Comparison of ENCODE assay signal across 1 cellular context in the genomic region with DNA sequence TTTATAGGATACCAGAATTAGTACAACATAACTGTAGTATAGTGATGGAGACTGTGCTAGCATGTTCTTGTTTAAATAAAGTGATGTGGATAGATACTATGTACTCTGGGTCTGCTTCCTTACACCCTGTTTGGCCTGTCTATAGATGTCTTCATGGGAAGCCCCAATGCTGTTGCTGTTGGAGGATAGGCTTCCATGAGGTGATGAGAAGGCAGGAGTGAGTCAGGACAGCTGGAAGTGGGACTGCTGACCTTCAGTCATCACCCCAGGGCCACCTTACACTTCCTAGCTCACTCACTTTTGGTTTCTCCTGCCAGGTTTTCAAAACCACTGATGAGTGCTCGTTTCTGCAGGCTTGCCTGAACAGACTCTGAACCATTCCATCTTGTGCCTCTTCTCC.
TF ChIP-seq lines count a peak whose summit lies in the region.

No MANE protein-coding gene starts in this region.

TF ChIP-seq in K562, 482 proteins besides CTCF, POLR2A, EP300 and RAD21:
- TF ChIP-seq, protein P1, sequence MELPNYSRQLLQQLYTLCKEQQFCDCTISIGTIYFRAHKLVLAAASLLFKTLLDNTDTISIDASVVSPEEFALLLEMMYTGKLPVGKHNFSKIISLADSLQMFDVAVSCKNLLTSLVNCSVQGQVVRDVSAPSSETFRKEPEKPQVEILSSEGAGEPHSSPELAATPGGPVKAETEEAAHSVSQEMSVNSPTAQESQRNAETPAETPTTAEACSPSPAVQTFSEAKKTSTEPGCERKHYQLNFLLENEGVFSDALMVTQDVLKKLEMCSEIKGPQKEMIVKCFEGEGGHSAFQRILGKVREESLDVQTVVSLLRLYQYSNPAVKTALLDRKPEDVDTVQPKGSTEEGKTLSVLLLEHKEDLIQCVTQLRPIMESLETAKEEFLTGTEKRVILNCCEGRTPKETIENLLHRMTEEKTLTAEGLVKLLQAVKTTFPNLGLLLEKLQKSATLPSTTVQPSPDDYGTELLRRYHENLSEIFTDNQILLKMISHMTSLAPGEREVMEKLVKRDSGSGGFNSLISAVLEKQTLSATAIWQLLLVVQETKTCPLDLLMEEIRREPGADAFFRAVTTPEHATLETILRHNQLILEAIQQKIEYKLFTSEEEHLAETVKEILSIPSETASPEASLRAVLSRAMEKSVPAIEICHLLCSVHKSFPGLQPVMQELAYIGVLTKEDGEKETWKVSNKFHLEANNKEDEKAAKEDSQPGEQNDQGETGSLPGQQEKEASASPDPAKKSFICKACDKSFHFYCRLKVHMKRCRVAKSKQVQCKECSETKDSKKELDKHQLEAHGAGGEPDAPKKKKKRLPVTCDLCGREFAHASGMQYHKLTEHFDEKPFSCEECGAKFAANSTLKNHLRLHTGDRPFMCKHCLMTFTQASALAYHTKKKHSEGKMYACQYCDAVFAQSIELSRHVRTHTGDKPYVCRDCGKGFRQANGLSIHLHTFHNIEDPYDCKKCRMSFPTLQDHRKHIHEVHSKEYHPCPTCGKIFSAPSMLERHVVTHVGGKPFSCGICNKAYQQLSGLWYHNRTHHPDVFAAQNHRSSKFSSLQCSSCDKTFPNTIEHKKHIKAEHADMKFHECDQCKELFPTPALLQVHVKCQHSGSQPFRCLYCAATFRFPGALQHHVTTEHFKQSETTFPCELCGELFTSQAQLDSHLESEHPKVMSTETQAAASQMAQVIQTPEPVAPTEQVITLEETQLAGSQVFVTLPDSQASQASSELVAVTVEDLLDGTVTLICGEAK (IDR thresholded peaks at IDR 0.05), result no peak
- TF ChIP-seq, protein P1 (CRISPR knock-in tag; IDR thresholded peaks at IDR 0.05), result peak; percentile 63
- TF ChIP-seq, protein P2, sequence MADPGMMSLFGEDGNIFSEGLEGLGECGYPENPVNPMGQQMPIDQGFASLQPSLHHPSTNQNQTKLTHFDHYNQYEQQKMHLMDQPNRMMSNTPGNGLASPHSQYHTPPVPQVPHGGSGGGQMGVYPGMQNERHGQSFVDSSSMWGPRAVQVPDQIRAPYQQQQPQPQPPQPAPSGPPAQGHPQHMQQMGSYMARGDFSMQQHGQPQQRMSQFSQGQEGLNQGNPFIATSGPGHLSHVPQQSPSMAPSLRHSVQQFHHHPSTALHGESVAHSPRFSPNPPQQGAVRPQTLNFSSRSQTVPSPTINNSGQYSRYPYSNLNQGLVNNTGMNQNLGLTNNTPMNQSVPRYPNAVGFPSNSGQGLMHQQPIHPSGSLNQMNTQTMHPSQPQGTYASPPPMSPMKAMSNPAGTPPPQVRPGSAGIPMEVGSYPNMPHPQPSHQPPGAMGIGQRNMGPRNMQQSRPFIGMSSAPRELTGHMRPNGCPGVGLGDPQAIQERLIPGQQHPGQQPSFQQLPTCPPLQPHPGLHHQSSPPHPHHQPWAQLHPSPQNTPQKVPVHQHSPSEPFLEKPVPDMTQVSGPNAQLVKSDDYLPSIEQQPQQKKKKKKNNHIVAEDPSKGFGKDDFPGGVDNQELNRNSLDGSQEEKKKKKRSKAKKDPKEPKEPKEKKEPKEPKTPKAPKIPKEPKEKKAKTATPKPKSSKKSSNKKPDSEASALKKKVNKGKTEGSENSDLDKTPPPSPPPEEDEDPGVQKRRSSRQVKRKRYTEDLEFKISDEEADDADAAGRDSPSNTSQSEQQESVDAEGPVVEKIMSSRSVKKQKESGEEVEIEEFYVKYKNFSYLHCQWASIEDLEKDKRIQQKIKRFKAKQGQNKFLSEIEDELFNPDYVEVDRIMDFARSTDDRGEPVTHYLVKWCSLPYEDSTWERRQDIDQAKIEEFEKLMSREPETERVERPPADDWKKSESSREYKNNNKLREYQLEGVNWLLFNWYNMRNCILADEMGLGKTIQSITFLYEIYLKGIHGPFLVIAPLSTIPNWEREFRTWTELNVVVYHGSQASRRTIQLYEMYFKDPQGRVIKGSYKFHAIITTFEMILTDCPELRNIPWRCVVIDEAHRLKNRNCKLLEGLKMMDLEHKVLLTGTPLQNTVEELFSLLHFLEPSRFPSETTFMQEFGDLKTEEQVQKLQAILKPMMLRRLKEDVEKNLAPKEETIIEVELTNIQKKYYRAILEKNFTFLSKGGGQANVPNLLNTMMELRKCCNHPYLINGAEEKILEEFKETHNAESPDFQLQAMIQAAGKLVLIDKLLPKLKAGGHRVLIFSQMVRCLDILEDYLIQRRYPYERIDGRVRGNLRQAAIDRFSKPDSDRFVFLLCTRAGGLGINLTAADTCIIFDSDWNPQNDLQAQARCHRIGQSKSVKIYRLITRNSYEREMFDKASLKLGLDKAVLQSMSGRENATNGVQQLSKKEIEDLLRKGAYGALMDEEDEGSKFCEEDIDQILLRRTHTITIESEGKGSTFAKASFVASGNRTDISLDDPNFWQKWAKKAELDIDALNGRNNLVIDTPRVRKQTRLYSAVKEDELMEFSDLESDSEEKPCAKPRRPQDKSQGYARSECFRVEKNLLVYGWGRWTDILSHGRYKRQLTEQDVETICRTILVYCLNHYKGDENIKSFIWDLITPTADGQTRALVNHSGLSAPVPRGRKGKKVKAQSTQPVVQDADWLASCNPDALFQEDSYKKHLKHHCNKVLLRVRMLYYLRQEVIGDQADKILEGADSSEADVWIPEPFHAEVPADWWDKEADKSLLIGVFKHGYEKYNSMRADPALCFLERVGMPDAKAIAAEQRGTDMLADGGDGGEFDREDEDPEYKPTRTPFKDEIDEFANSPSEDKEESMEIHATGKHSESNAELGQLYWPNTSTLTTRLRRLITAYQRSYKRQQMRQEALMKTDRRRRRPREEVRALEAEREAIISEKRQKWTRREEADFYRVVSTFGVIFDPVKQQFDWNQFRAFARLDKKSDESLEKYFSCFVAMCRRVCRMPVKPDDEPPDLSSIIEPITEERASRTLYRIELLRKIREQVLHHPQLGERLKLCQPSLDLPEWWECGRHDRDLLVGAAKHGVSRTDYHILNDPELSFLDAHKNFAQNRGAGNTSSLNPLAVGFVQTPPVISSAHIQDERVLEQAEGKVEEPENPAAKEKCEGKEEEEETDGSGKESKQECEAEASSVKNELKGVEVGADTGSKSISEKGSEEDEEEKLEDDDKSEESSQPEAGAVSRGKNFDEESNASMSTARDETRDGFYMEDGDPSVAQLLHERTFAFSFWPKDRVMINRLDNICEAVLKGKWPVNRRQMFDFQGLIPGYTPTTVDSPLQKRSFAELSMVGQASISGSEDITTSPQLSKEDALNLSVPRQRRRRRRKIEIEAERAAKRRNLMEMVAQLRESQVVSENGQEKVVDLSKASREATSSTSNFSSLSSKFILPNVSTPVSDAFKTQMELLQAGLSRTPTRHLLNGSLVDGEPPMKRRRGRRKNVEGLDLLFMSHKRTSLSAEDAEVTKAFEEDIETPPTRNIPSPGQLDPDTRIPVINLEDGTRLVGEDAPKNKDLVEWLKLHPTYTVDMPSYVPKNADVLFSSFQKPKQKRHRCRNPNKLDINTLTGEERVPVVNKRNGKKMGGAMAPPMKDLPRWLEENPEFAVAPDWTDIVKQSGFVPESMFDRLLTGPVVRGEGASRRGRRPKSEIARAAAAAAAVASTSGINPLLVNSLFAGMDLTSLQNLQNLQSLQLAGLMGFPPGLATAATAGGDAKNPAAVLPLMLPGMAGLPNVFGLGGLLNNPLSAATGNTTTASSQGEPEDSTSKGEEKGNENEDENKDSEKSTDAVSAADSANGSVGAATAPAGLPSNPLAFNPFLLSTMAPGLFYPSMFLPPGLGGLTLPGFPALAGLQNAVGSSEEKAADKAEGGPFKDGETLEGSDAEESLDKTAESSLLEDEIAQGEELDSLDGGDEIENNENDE (IDR thresholded peaks at IDR 0.05; ENCODE audit: low read depth, low read length), result no peak
TF ChIP-seq in K562: peak in this region for 1.
